Comparison of ENCODE assay signal across 9 cellular contexts in genomic region chr19:11434703-11435056, GRCh38. TPM values are rescaled to one million over a fixed set of nuclear protein-coding genes. Genes with fewer than 3 reads are reported as not detected.
A peak's percentile ranks its signal among the peaks of the same experiment; 100 is the strongest.
DNase-seq lines count a peak whose midpoint lies in the region; ATAC-seq and TF ChIP-seq lines count a peak whose summit lies in the region.
"Had no signal": no experiment of that assay in that cellular context is flagged by ENCODE, and none has a peak within 500 bp of the region (broad histone marks: within the 10 kb centered on the region; RNA-seq: fewer than 3 reads in every experiment).

No MANE protein-coding gene starts in this region.

- H3K9me3 ChIP-seq in DOHH2 (ENCODE audit: control insufficient read depth, insufficient read depth, low read length): no peaks in the 10 kb centered on the region
- no peaks in the 10 kb centered on the region for H3K9me3 ChIP-seq in tibial nerve

- H3K4me1 Mint-ChIP-seq in HFFc6 (ENCODE audit: low read depth): peaks cover 14% of the 10 kb centered on the region
- H3K4me1 Mint-ChIP-seq in activated CD8-positive, alpha-beta T cell treated with anti-CD3 and anti-CD28 coated beads, Interleukin-2, amount 10 ng/mL, durations not matched to agents 7 days and 5 days (ENCODE audit: low read depth): peaks cover 19% of the 10 kb centered on the region

- no peak for TF ChIP-seq CTCF in DOHH2 (IDR thresholded peaks at IDR 0.05; ENCODE audit: low read depth, low read length, poor library complexity, severe bottlenecking)
- TF ChIP-seq CTCF in HFFc6 (IDR thresholded peaks at IDR 0.05): no peak
- TF ChIP-seq CTCF in kidney epithelial cell (IDR thresholded peaks at IDR 0.05; ENCODE audit: insufficient read depth, low read length, poor library complexity, severe bottlenecking): no peak
- TF ChIP-seq CTCF in tibial nerve (IDR thresholded peaks at IDR 0.05): no peak

- DNase-seq in HFFc6 (no peak), kidney epithelial cell (ENCODE audit: low read depth) (no peak), tibial nerve (ENCODE audit: low spot score in 2 of 2) (no peak), NCI-H1436 treated with DMSO at 0.1 percent for 48 hours (lab: John Stamatoyannopoulos, UW) (no peak), CD1c-positive myeloid dendritic cell (ENCODE audit: extremely low spot score) (no peak), cerebellar nuclear complex (lab: John Stamatoyannopoulos, UW) (no peak)
- DNase-seq in activated CD8-positive, alpha-beta T cell treated with anti-CD3 and anti-CD28 coated beads, Interleukin-2, amount 10 ng/mL, durations not matched to agents 7 days and 5 days: no peak

- peaks cover 4% of the 10 kb centered on the region for H3K36me3 Mint-ChIP-seq in HFFc6 (ENCODE audit: low read depth)
- H3K36me3 Mint-ChIP-seq in activated CD8-positive, alpha-beta T cell treated with anti-CD3 and anti-CD28 coated beads, Interleukin-2, amount 10 ng/mL, durations not matched to agents 7 days and 5 days (ENCODE audit: low read depth): peaks cover 31% of the 10 kb centered on the region

- H3K27me3 ChIP-seq in DOHH2 (ENCODE audit: control insufficient read depth, low read length): no peaks in the 10 kb centered on the region
- H3K27me3 ChIP-seq in kidney epithelial cell (ENCODE audit: control insufficient read depth, insufficient read depth, low read length): no peaks in the 10 kb centered on the region
- H3K27me3 ChIP-seq in tibial nerve: no peaks in the 10 kb centered on the region

- H3K9me2 ChIP-seq in DOHH2 (replicated peaks; ENCODE audit: control insufficient read depth, low read length): no peaks in the 10 kb centered on the region

- H3K4me1 ChIP-seq in DOHH2 (ENCODE audit: control insufficient read depth, low read length) (peaks cover 20% of the 10 kb centered on the region), tibial nerve (peaks cover 0 to 23% (median 10%) of the 10 kb centered on the region in 4 donors)

- H3K27ac ChIP-seq in DOHH2 (ENCODE audit: low read depth, low read length): no peak overlapping the region
- H3K27ac ChIP-seq in tibial nerve: peak overlapping the region; percentile 65 to 85 (median 77)

- POLR2A ChIA-PET in activated CD8-positive, alpha-beta T cell treated with anti-CD3 and anti-CD28 coated beads, Interleukin-2, amount 10 ng/mL, durations not matched to agents 7 days and 5 days (lab: Charles Lee): interaction anchor here (0.6 to 3.4 kb wide), 4 partner anchors 54 to 564 kb away, joined by 3 to 10 read pairs (median 3); partner anchors contain the start of genes SMARCA4 and SWSAP1

- peaks cover 22% of the 10 kb centered on the region for H3K79me2 ChIP-seq in DOHH2 (ENCODE audit: control insufficient read depth, low read length)

- no peaks in the 10 kb centered on the region for H4K20me1 ChIP-seq in DOHH2 (ENCODE audit: control insufficient read depth, insufficient read depth, low read depth, low read length)

- WGBS in tibial nerve, 2 donors: 6 to 15% methylated on average over 4 to 9 of the region's 9 CpGs

- peak overlapping the region; percentile 92 for H3K27ac Mint-ChIP-seq in HFFc6
- peak overlapping the region; percentile 100 for H3K27ac Mint-ChIP-seq in activated CD8-positive, alpha-beta T cell treated with anti-CD3 and anti-CD28 coated beads, Interleukin-2, amount 10 ng/mL, durations not matched to agents 7 days and 5 days

- H3K36me3 ChIP-seq in DOHH2 (ENCODE audit: control insufficient read depth, low read length) (peaks cover 34% of the 10 kb centered on the region), kidney epithelial cell (ENCODE audit: control insufficient read depth, insufficient read depth, low read length) (peaks cover 5% of the 10 kb centered on the region), tibial nerve (peaks cover 0 to 34% (median 2%) of the 10 kb centered on the region in 3 donors)

- H3K4me2 ChIP-seq in DOHH2 (ENCODE audit: low read length): peak overlapping the region; percentile 97

- no peaks in the 10 kb centered on the region for H3F3A ChIP-seq in DOHH2 (ENCODE audit: control insufficient read depth, insufficient read depth)

- H3K4me3 Mint-ChIP-seq in HFFc6: peak overlapping the region; percentile 99
- peak overlapping the region; percentile 100 for H3K4me3 Mint-ChIP-seq in activated CD8-positive, alpha-beta T cell treated with anti-CD3 and anti-CD28 coated beads, Interleukin-2, amount 10 ng/mL, durations not matched to agents 7 days and 5 days

- TF ChIP-seq POLR2A in tibial nerve (IDR thresholded peaks at IDR 0.05): no peak

- peak; percentile 35 for ATAC-seq in activated CD8-positive, alpha-beta T cell treated with anti-CD3 and anti-CD28 coated beads, Interleukin-2, amount 10 ng/mL, durations not matched to agents 7 days and 5 days

- peak overlapping the region; percentile 93 for H3K4me3 ChIP-seq in DOHH2 (ENCODE audit: low read length)
- H3K4me3 ChIP-seq in kidney epithelial cell (ENCODE audit: low read depth, low read length): peak overlapping the region; percentile 36
- H3K4me3 ChIP-seq in tibial nerve: peak overlapping the region; percentile 15 to 84 (median 67)

- TF ChIP-seq EP300 in tibial nerve (IDR thresholded peaks at IDR 0.05): no peak

- H3K9me3 Mint-ChIP-seq in HFFc6: no peaks in the 10 kb centered on the region
- no peaks in the 10 kb centered on the region for H3K9me3 Mint-ChIP-seq in activated CD8-positive, alpha-beta T cell treated with anti-CD3 and anti-CD28 coated beads, Interleukin-2, amount 10 ng/mL, durations not matched to agents 7 days and 5 days (ENCODE audit: insufficient read depth)

- H3K27me3 Mint-ChIP-seq in HFFc6 (ENCODE audit: insufficient read depth): 0 out of 2 replicates have a peak, but pooled peaks cover 3% of the 10 kb centered on the region
- H3K27me3 Mint-ChIP-seq in activated CD8-positive, alpha-beta T cell treated with anti-CD3 and anti-CD28 coated beads, Interleukin-2, amount 10 ng/mL, durations not matched to agents 7 days and 5 days (ENCODE audit: low read depth): peaks cover 7% of the 10 kb centered on the region

- CTCF ChIA-PET in activated CD8-positive, alpha-beta T cell treated with anti-CD3 and anti-CD28 coated beads, Interleukin-2, amount 10 ng/mL, durations not matched to agents 7 days and 5 days (lab: Charles Lee): interaction anchor here (0.7 to 1.4 kb wide), 9 partner anchors 10 to 115 kb away, joined by 3 to 19 read pairs (median 5); partner anchors contain the start of gene SWSAP1

RNA-seq across cellular contexts. Expression of gene ODAD3, which starts 0.2 kb away (rescaled TPM):
- 1 to 10 TPM in 1 of 6 experiments, under 1 TPM in 4, not detected in 1; 0.16 to 1.1 (median 0.60) TPM for total RNA-seq in HFFc6 (2021; fragmentation: NEBNext Ultra II Directional; extraction: Animal tissue kit (Norgen Biotek cat#: 25700))
- not detected for total RNA-seq in activated CD8-positive, alpha-beta T cell treated with anti-CD3 and anti-CD28 coated beads, Interleukin-2, amount 10 ng/mL, durations not matched to agents 7 days and 5 days
- total RNA-seq in kidney epithelial cell (0.07 and 0.29 TPM in 2 replicates), tibial nerve (1 to 10 TPM in 1 of 4 donors, under 1 TPM in 1, not detected in 2; 0.42 to 1.3 TPM)

RNA-seq across cellular contexts. Expression of gene PRKCSH, which starts 0.8 kb away (rescaled TPM):
- 100 to 1,000 TPM; 367 to 460 (median 388) TPM for total RNA-seq in HFFc6 (2021; fragmentation: NEBNext Ultra II Directional; extraction: Animal tissue kit (Norgen Biotek cat#: 25700))
- total RNA-seq in activated CD8-positive, alpha-beta T cell treated with anti-CD3 and anti-CD28 coated beads, Interleukin-2, amount 10 ng/mL, durations not matched to agents 7 days and 5 days: 100 to 1,000 TPM; 285 to 302 TPM
- total RNA-seq in kidney epithelial cell (269 TPM in 2 replicates), tibial nerve (100 to 1,000 TPM in 1 of 4 donors, 10 to 100 TPM in 3; 94.0 to 101 (median 97.4) TPM)

RNA-seq across cellular contexts. Expression of gene RGL3, which starts 15.6 kb away (rescaled TPM):
- total RNA-seq in HFFc6 (2021; fragmentation: NEBNext Ultra II Directional; extraction: Animal tissue kit (Norgen Biotek cat#: 25700)): 10 to 100 TPM in 1 of 6 experiments, 1 to 10 TPM in 5; 7.3 to 11.7 (median 8.9) TPM
- not detected for total RNA-seq in activated CD8-positive, alpha-beta T cell treated with anti-CD3 and anti-CD28 coated beads, Interleukin-2, amount 10 ng/mL, durations not matched to agents 7 days and 5 days
- total RNA-seq in kidney epithelial cell (10.2 and 18.1 TPM in 2 replicates), tibial nerve (10 to 100 TPM in 2 of 4 donors, 1 to 10 TPM in 2; 5.7 to 17.9 (median 11.0) TPM)

RNA-seq across cellular contexts. Expression of gene ELAVL3, which starts 46.2 kb away (rescaled TPM):
- total RNA-seq in HFFc6 (2021; fragmentation: NEBNext Ultra II Directional; extraction: Animal tissue kit (Norgen Biotek cat#: 25700)): not detected
- under 1 TPM in 1 of 2 experiments, not detected in 1; 0.71 TPM for total RNA-seq in activated CD8-positive, alpha-beta T cell treated with anti-CD3 and anti-CD28 coated beads, Interleukin-2, amount 10 ng/mL, durations not matched to agents 7 days and 5 days
- total RNA-seq in kidney epithelial cell (not detected in 2 replicates), tibial nerve (not detected)
- total RNA-seq: SK-MEL-5 had no signal

RNA-seq across cellular contexts. Expression of gene EPOR, which starts 50.6 kb away (rescaled TPM):
- total RNA-seq in HFFc6 (2021; fragmentation: NEBNext Ultra II Directional; extraction: Animal tissue kit (Norgen Biotek cat#: 25700)): 1 to 10 TPM; 6.1 to 8.3 (median 7.1) TPM
- total RNA-seq in activated CD8-positive, alpha-beta T cell treated with anti-CD3 and anti-CD28 coated beads, Interleukin-2, amount 10 ng/mL, durations not matched to agents 7 days and 5 days: 1 to 10 TPM; 6.4 to 8.8 TPM
- 3.0 and 4.4 TPM in 2 replicates for total RNA-seq in kidney epithelial cell
- total RNA-seq in tibial nerve: 10 to 100 TPM in 1 of 4 donors, 1 to 10 TPM in 3; 3.5 to 10.0 (median 7.5) TPM

Comparison
In these comparisons a context has a peak if more than half of its experiments do, and no peak if none do; other contexts are left out.
1. H3K4me3 ChIP-seq: peak in every context shown above with its lines; median percentile 93 in DOHH2; 67 in tibial nerve; 36 in kidney epithelial cell.
2. RNA of gene RGL3, which starts 15.6 kb away (total RNA-seq): 5.7 to 17.9 TPM in tibial nerve, 10.2 to 18.1 TPM in kidney epithelial cell and 7.3 to 11.7 TPM in HFFc6; not detected in activated CD8-positive, alpha-beta T cell treated with anti-CD3 and anti-CD28 coated beads, Interleukin-2, amount 10 ng/mL, durations not matched to agents 7 days and 5 days; every median in the first group is over 4 times any median in the second.